ENCODE assay signal across 9 cellular contexts in the genomic region with DNA sequence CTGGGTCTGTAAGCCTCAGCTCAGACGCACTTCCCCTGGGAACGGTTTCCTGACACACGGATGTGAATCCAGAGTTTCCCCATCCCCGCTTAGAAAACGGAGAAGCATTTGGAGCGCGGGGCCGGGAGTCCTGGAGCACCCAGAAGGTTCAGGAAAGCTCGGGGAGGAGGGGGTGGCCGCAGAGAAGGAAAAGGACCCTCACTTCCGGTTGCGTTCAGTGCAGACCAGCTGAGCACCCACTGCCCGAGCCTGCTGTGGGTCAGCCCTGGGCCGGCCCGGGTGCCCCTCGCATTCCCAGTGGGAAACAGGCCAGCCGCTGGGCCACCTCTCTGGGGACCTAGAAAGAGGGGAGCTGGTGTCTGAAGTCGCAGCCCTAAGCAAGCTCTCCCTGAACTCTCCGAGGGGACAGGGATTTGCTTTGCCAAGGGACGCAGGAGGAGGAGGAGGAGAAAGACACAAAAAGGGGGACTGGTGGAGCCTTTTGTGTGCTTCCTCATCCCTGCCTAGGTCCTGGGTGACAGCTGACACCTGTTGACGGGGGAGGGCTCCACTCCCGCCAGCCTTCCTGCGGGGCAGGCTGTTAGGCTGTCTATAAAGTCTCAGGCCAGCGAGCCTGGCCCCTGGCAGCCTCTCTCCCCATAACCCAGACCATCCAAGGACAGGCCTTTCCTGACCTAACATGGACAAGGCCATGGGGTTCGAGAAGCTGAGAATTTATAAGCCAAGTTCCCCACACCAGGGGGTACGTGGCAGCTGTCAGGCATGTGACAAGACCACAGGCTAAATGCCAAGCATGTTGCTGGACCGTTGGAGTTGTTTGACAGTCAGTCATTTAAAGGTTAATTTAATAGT. TPM values are rescaled to one million over a fixed set of nuclear protein-coding genes. Genes with fewer than 3 reads are reported as not detected.
DNase-seq lines count a peak whose midpoint lies in the region; ATAC-seq and TF ChIP-seq lines count a peak whose summit lies in the region.
"Had no signal": no experiment of that assay in that cellular context is flagged by ENCODE, and none has a peak within 500 bp of the region (broad histone marks: within the 10 kb centered on the region; RNA-seq: fewer than 3 reads in every experiment).

No MANE protein-coding gene starts in this region.

- peaks cover 38% of the 10 kb centered on the region for H3K4me1 Mint-ChIP-seq in MCF 10A (ENCODE audit: insufficient read depth, unreplicated experiment)
- H3K4me1 Mint-ChIP-seq in activated naive CD8-positive, alpha-beta T cell treated with anti-CD3 and anti-CD28 coated beads for 36 hours, result peaks cover 7% of the 10 kb centered on the region

- no peaks in the 10 kb centered on the region for H3K27me3 Mint-ChIP-seq in MCF 10A (ENCODE audit: insufficient read depth, unreplicated experiment)
- peaks cover 59% of the 10 kb centered on the region for H3K27me3 Mint-ChIP-seq in activated naive CD8-positive, alpha-beta T cell treated with anti-CD3 and anti-CD28 coated beads for 36 hours

- no peak overlapping the region for H3K27ac Mint-ChIP-seq in MCF 10A (ENCODE audit: low read depth, unreplicated experiment)
- H3K27ac Mint-ChIP-seq in activated naive CD8-positive, alpha-beta T cell treated with anti-CD3 and anti-CD28 coated beads for 36 hours, result no peak overlapping the region
- H3K27ac Mint-ChIP-seq: naive thymus-derived CD8-positive, alpha-beta T cell had no signal

- H3K27me3 ChIP-seq in iPS-18a (ENCODE audit: control insufficient read depth, insufficient read depth, low read length), result peaks cover 47% of the 10 kb centered on the region
- no peaks in the 10 kb centered on the region for H3K27me3 ChIP-seq in smooth muscle cell (ENCODE audit: low read depth)

- no peaks in the 10 kb centered on the region for H3K36me3 Mint-ChIP-seq in MCF 10A (ENCODE audit: insufficient read depth, unreplicated experiment)
- no peaks in the 10 kb centered on the region for H3K36me3 Mint-ChIP-seq in activated naive CD8-positive, alpha-beta T cell treated with anti-CD3 and anti-CD28 coated beads for 36 hours

- H3K4me2 ChIP-seq in smooth muscle cell, result peak overlapping the region; percentile 95

- POLR2A ChIA-PET in HEK293 (lab: Yijun Ruan, JAX), result no interaction called here
- POLR2A ChIA-PET in MCF 10A (lab: Yijun Ruan, JAX), result no interaction called here

- H3K9me3 ChIP-seq in HEK293 (ENCODE audit: control insufficient read depth, insufficient read depth, low read depth, low read length) (no peaks in the 10 kb centered on the region), iPS-18a (ENCODE audit: control insufficient read depth, low read depth, low read length) (no peaks in the 10 kb centered on the region), smooth muscle cell (replicated peaks; ENCODE audit: low read depth) (no peaks in the 10 kb centered on the region)

- H3K4me3 ChIP-seq in HEK293 (ENCODE audit: low read depth, low read length), result no peak overlapping the region
- peak overlapping the region; percentile 68 for H3K4me3 ChIP-seq in iPS-18a (ENCODE audit: low read length)
- H3K4me3 ChIP-seq in smooth muscle cell, result peak overlapping the region; percentile 80

- peaks cover 0 to 2% of the 10 kb centered on the region in 2 experiments; a peak in 1 of 3 replicates for H3K36me3 ChIP-seq in HEK293 (ENCODE audit: control insufficient read depth in 2 of 2, insufficient read depth in 1 of 2, low read length in 2 of 2)
- H3K36me3 ChIP-seq in iPS-18a (ENCODE audit: control insufficient read depth, low read depth, low read length), result no peaks in the 10 kb centered on the region
- no peaks in the 10 kb centered on the region for H3K36me3 ChIP-seq in smooth muscle cell (ENCODE audit: low read depth)

- no peak overlapping the region for H3K27ac ChIP-seq in HEK293 (ENCODE audit: extremely low read depth, low read depth, low read length)
- no peak overlapping the region for H3K27ac ChIP-seq in iPS-18a (ENCODE audit: low read length)
- peak overlapping the region; percentile 57 for H3K27ac ChIP-seq in smooth muscle cell (ENCODE audit: low read depth)

- no TSS peak for BruUV-seq in MCF 10A (replicated peaks; lab: Mats Ljungman, UMichigan)

- 46% methylated on average over 27 of the region's 27 CpGs for WGBS in smooth muscle cell (ENCODE audit: low lambda C conversion rate)

- CTCF ChIA-PET in HEK293 (lab: Yijun Ruan, JAX) (no interaction called here), MCF 10A (lab: Yijun Ruan, JAX) (interaction anchor here (0.6 to 1.0 kb wide), 2 partner anchors 11 to 1863 kb away, joined by 3 read pairs; no protein-coding TSS in a partner anchor)

- intact Hi-C loops in MCF 10A (cut with micrococcal nuclease), result no loop called here

- no peak for DNase-seq in MCF 10A (ENCODE audit: unreplicated experiment)
- no peak for DNase-seq in smooth muscle cell (lab: John Stamatoyannopoulos, UW; ENCODE audit: unreplicated experiment)
- DNase-seq in activated naive CD8-positive, alpha-beta T cell treated with anti-CD3 and anti-CD28 coated beads for 36 hours, result no peak
- no peak for DNase-seq in OCI-M1 (lab: John Stamatoyannopoulos, UW)

- peak overlapping the region; percentile 69 for H3K4me3 Mint-ChIP-seq in MCF 10A (ENCODE audit: unreplicated experiment)
- no peak overlapping the region for H3K4me3 Mint-ChIP-seq in activated naive CD8-positive, alpha-beta T cell treated with anti-CD3 and anti-CD28 coated beads for 36 hours

- H2AFZ ChIP-seq in smooth muscle cell (ENCODE audit: low read depth), result peak overlapping the region; percentile 94

- TF ChIP-seq CTCF in HEK293 (tag by site-specific recombination; IDR thresholded peaks at IDR 0.05) (no peak), MCF 10A (IDR thresholded peaks at IDR 0.05; ENCODE audit: unreplicated experiment) (no peak), smooth muscle cell (IDR thresholded peaks at IDR 0.05; ENCODE audit: borderline replicate concordance, insufficient read depth, poor library complexity, severe bottlenecking) (no peak)

- no peaks in the 10 kb centered on the region for H3K4me1 ChIP-seq in HEK293 (ENCODE audit: control insufficient read depth, insufficient read depth, low read length)
- H3K4me1 ChIP-seq in iPS-18a (ENCODE audit: control insufficient read depth, low read depth, low read length), result peaks cover 11% of the 10 kb centered on the region
- peaks cover 19% of the 10 kb centered on the region for H3K4me1 ChIP-seq in smooth muscle cell (ENCODE audit: low read depth)

- ATAC-seq in HG02759 (IDR thresholded peaks at IDR 0.05; ENCODE audit: unreplicated experiment) (no peak), GM19035 (IDR thresholded peaks at IDR 0.05; ENCODE audit: unreplicated experiment) (no peak)
- ATAC-seq: naive thymus-derived CD8-positive, alpha-beta T cell had no signal

- peaks cover 13% of the 10 kb centered on the region for H4K20me1 ChIP-seq in smooth muscle cell (ENCODE audit: low read depth)

- H3F3A ChIP-seq in smooth muscle cell (ENCODE audit: low read depth), result peaks cover 18% of the 10 kb centered on the region

- peaks cover 25% of the 10 kb centered on the region for H3K79me2 ChIP-seq in smooth muscle cell (ENCODE audit: low read depth)

- H3K9me3 Mint-ChIP-seq in MCF 10A (ENCODE audit: unreplicated experiment), result no peaks in the 10 kb centered on the region
- peaks cover 5% of the 10 kb centered on the region for H3K9me3 Mint-ChIP-seq in activated naive CD8-positive, alpha-beta T cell treated with anti-CD3 and anti-CD28 coated beads for 36 hours

- peak overlapping the region; percentile 26 for H3K9ac ChIP-seq in iPS-18a (ENCODE audit: low read length)
- H3K9ac ChIP-seq in smooth muscle cell (ENCODE audit: low read depth), result peak overlapping the region; percentile 77

TF ChIP-seq in HEK293, 187 proteins besides CTCF, POLR2A, EP300 and RAD21:
- TF ChIP-seq ZBTB49 (tag by site-specific recombination; IDR thresholded peaks at IDR 0.05; ENCODE audit: low read depth) (no peak), SCRT2 (tag by site-specific recombination; IDR thresholded peaks at IDR 0.05) (peak; percentile 52)

RNA-seq across cellular contexts. Expression of gene EVC2, which starts 0.7 kb away (rescaled TPM):
- 5.5 and 6.0 TPM in 2 replicates for total RNA-seq in MCF 10A (2022)
- 7.9 and 8.5 TPM in 2 replicates for total RNA-seq in smooth muscle cell
- polyA plus RNA-seq in smooth muscle cell, result 6.2 and 6.9 TPM in 2 replicates
- under 1 TPM in 1 of 2 experiments, not detected in 1; 0.04 TPM for total RNA-seq in activated naive CD8-positive, alpha-beta T cell treated with anti-CD3 and anti-CD28 coated beads for 36 hours

RNA-seq across cellular contexts. Expression of gene EVC, which starts 1.9 kb away (rescaled TPM):
- total RNA-seq in MCF 10A (2022), result 29.0 and 29.3 TPM in 2 replicates
- total RNA-seq in smooth muscle cell, result 11.5 and 15.5 TPM in 2 replicates
- polyA plus RNA-seq in smooth muscle cell, result 6.7 and 7.5 TPM in 2 replicates
- total RNA-seq in activated naive CD8-positive, alpha-beta T cell treated with anti-CD3 and anti-CD28 coated beads for 36 hours, result under 1 TPM; 0.06 to 0.08 TPM
- polyA plus RNA-seq: naive thymus-derived CD8-positive, alpha-beta T cell had no signal

Comparison
In these comparisons a context has a peak if more than half of its experiments do, and no peak if none do; other contexts are left out.
1. RNA of gene EVC, which starts 1.9 kb away (total RNA-seq): 29.0 to 29.3 TPM in MCF 10A and 11.5 to 15.5 TPM in smooth muscle cell; 0.06 to 0.08 TPM in activated naive CD8-positive, alpha-beta T cell treated with anti-CD3 and anti-CD28 coated beads for 36 hours; every median in the first group is over 10 times any median in the second.